In the genomic region with DNA sequence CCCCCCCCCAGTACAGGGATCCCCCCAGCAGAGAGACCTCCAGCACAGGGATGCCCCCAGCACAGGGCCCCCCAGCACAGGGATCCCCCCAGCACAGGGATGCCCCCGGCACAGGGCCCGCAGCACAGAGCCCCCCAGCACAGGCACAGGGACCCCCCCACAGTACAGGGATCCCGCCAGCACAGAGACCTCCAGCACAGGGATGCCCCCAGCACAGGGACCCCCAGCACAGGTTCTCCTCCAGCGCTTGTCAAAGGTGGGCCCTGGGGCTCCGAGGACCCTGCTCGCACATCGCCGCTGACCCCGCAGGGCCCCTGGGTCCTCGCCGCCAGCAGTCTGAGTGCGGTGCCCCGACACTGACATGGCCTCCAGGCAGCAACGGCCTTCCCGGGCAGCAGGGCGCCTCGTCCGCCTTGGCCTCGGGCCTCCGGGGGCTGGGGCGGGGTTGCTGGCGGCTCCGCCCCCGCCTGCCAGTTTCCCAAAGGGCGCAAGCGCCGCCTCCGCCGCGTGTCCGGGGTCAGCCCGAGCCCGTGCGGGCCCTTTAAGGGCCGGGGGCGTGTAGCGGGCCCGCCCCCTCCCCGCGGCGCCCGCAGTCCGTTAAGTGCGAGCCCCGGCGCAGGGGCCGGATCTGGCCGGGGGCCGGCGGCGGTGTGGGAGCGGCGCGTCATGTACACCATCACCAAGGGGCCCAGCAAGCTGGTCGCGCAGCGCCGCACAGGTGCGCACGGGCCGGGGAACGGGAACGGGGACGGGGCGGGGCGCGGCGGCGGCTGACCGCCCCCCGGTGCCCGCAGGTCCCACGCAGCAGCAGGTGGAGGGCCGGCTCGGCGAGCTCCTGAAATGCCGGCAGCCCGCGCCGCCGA, we compare ENCODE assay signal across 7 cellular contexts. TPM values are rescaled to one million over a fixed set of nuclear protein-coding genes. Genes with fewer than 3 reads are reported as not detected.
DNase-seq lines count a peak whose midpoint lies in the region; ATAC-seq, FAIRE-seq and TF ChIP-seq lines count a peak whose summit lies in the region.

TSS of gene MCRIP2 (plus strand) at position 503 of the 863 bp plus-strand sequence. CDS start at position 667, 164 bp downstream.

- CTCF ChIA-PET in HepG2 (lab: Yijun Ruan, JAX; ENCODE audit: low intra/inter-chr PET ratio, low total read pairs), result no interaction called here

- H3K4me1 ChIP-seq in HepG2 (ENCODE audit: insufficient read depth, low read length), result peaks cover 63% of the 10 kb centered on the region

- peak within 1 kb of the TSS; percentile 78 for H3K4me3 Mint-ChIP-seq in dendritic cell treated with granulocyte-macrophage colony-stimulating factor and Interleukin-4, amounts not matched to agents 40 ng/mL and 50 ng/mL, for 4 days

- DNase-seq in NCI-H446 treated with DMSO at 0.1 percent for 48 hours (lab: John Stamatoyannopoulos, UW) (peak; percentile 57), HepG2 (ENCODE audit: low spot score) (peak; percentile 76)
- peak; percentile 60 to 67 for DNase-seq in activated CD4-positive, alpha-beta T cell treated with anti-CD3 and anti-CD28 coated beads for 4 hours
- peak; percentile 70 to 71 for DNase-seq in stimulated activated CD4-positive, alpha-beta T cell treated with anti-CD3 and anti-CD28 coated beads, Interleukin-2, amount 100 ng/mL, for 48 hours

- no peaks in the 10 kb centered on the region for H3K27me3 ChIP-seq in HepG2 (ENCODE audit: control insufficient read depth in 1 of 2, insufficient read depth in 2 of 2, low read length in 2 of 2)

- TF ChIP-seq CTCF in HepG2 (CRISPR knock-in tag; IDR thresholded peaks at IDR 0.05), result 0 out of 2 replicates have a peak, but pooled peaks have one; percentile 6

- no peak within 1 kb of the TSS for H2AFZ ChIP-seq in HepG2 (ENCODE audit: low read length)

- TF ChIP-seq POLR2A in HepG2 (IDR thresholded peaks at IDR 0.05; ENCODE audit: insufficient read depth in 1 of 2, low read depth in 2 of 2, low read length in 2 of 2), result peak; percentile 52 to 96

- peaks cover 3% of the 10 kb centered on the region for H3K27me3 Mint-ChIP-seq in dendritic cell treated with granulocyte-macrophage colony-stimulating factor and Interleukin-4, amounts not matched to agents 40 ng/mL and 50 ng/mL, for 4 days

- H4K20me1 ChIP-seq in HepG2 (ENCODE audit: insufficient read depth, low read length), result peaks cover 4% of the 10 kb centered on the region; the same call in 1 of the 2 replicates

- TF ChIP-seq EP300 in HepG2 (IDR thresholded peaks at IDR 0.05; ENCODE audit: low read depth in 2 of 2, low read length in 2 of 2), result peak in 1 of 2 experiments; percentile 20; a peak in 1 of 4 replicates
- TF ChIP-seq EP300 in HepG2 (CRISPR knock-in tag; IDR thresholded peaks at IDR 0.05; ENCODE audit: borderline replicate concordance), result no peak

- WGBS in HepG2 (ENCODE audit: low lambda C conversion rate), result no CpG with 5 or more reads among the region's 81 CpGs

- no peaks in the 10 kb centered on the region for H3K9me3 ChIP-seq in HepG2 (ENCODE audit: low read length)

- in situ Hi-C loops in HepG2 (cut with HindIII; ENCODE audit: extremely low pct_ligation_motif_present, low pct_unique_long_range_greater_than_20kb), result no loop called here

- peak within 1 kb of the TSS; percentile 98 for H3K4me2 ChIP-seq in HepG2 (ENCODE audit: low read depth, low read length)

- H3K27ac Mint-ChIP-seq in dendritic cell treated with granulocyte-macrophage colony-stimulating factor and Interleukin-4, amounts not matched to agents 40 ng/mL and 50 ng/mL, for 4 days, result peak within 1 kb of the TSS; percentile 86

- peaks cover 59% of the 10 kb centered on the region for H3K4me1 Mint-ChIP-seq in dendritic cell treated with granulocyte-macrophage colony-stimulating factor and Interleukin-4, amounts not matched to agents 40 ng/mL and 50 ng/mL, for 4 days (ENCODE audit: low read depth)

- BruUV-seq in HepG2 (replicated peaks; lab: Mats Ljungman, UMichigan), result no TSS peak

- intact Hi-C loops in dendritic cell treated with granulocyte-macrophage colony-stimulating factor and Interleukin-4, amounts not matched to agents 40 ng/mL and 50 ng/mL, for 4 days (cut with micrococcal nuclease), result no loop called here
- intact Hi-C loops in HepG2 (cut with micrococcal nuclease; ENCODE audit: unreplicated experiment), result loop anchor here (10.0 kb wide), 1 partner anchor 57 kb away; no protein-coding TSS in a partner anchor

- H3K9ac ChIP-seq in HepG2 (ENCODE audit: insufficient read depth, low read depth, low read length), result peak within 1 kb of the TSS; percentile 94

- peak within 1 kb of the TSS; percentile 59 to 89 (median 82) for H3K4me3 ChIP-seq in HepG2 (replicated peaks in 1 of 3; ENCODE audit: insufficient read depth in 1 of 3, low read depth in 2 of 3, low read length in 3 of 3)

- no peak for FAIRE-seq in HepG2 (lab: Jason Lieb, UNC)

- TF ChIP-seq RAD21 in HepG2 (CRISPR knock-in tag; IDR thresholded peaks at IDR 0.05), result peak; percentile 52; the same call in 1 of the 2 replicates

- H3K79me2 ChIP-seq in HepG2 (ENCODE audit: insufficient read depth, low read length), result peaks cover 23% of the 10 kb centered on the region

- peak within 1 kb of the TSS; percentile 94 for H3K27ac ChIP-seq in HepG2 (ENCODE audit: extremely low read length, insufficient read depth, low read length)

- ATAC-seq in GM18498 (IDR thresholded peaks at IDR 0.05; ENCODE audit: unreplicated experiment) (peak; percentile 54), HG02884 (IDR thresholded peaks at IDR 0.05; ENCODE audit: unreplicated experiment) (peak; percentile 48), HepG2 (peak; percentile 55)

- H3K9me3 Mint-ChIP-seq in dendritic cell treated with granulocyte-macrophage colony-stimulating factor and Interleukin-4, amounts not matched to agents 40 ng/mL and 50 ng/mL, for 4 days, result no peaks in the 10 kb centered on the region

- no peaks in the 10 kb centered on the region for H3K36me3 ChIP-seq in HepG2 (replicated peaks in 1 of 2; ENCODE audit: control insufficient read depth in 1 of 2, insufficient read depth in 2 of 2, low read length in 2 of 2)

- POLR2A ChIA-PET in HepG2 (lab: Yijun Ruan, JAX), result interaction anchor here (0.6 to 1.0 kb wide), 3 partner anchors 34 to 54 kb away, joined by 3 read pairs; partner anchors contain the start of gene RHBDL1

- H3K36me3 Mint-ChIP-seq in dendritic cell treated with granulocyte-macrophage colony-stimulating factor and Interleukin-4, amounts not matched to agents 40 ng/mL and 50 ng/mL, for 4 days (ENCODE audit: low read depth), result peaks cover 44% of the 10 kb centered on the region

TF ChIP-seq in HepG2, 621 proteins besides CTCF, POLR2A, EP300 and RAD21 (continues in another document):
- no peak for TF ChIP-seq ZNF354B (CRISPR knock-in tag; IDR thresholded peaks at IDR 0.05)
- no peak; the same call in 1 of the 2 replicates for TF ChIP-seq ZNF564 (CRISPR knock-in tag; IDR thresholded peaks at IDR 0.05)
- TF ChIP-seq TEF (CRISPR knock-in tag; IDR thresholded peaks at IDR 0.05), result no peak
- TF ChIP-seq PRMT3 (CRISPR knock-in tag; IDR thresholded peaks at IDR 0.05; ENCODE audit: borderline replicate concordance, low read depth), result peak; percentile 29; the same call in 1 of the 2 replicates
- TF ChIP-seq, protein P1, sequence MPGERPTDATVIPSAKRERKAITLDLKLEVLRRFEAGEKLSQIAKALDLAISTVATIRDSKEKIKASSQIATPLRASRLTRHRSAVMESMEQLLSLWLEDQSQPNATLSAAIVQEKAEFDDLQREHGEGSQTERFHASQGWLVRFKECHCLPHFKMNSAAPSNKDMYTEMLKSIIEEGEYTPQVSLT (CRISPR knock-in tag; IDR thresholded peaks at IDR 0.05; ENCODE audit: borderline replicate concordance, low read depth), result no peak
- TF ChIP-seq TCF7 (IDR thresholded peaks at IDR 0.05; ENCODE audit: low read depth), result no peak
- no peak for TF ChIP-seq SETDB1 (CRISPR knock-in tag; IDR thresholded peaks at IDR 0.05; ENCODE audit: borderline replicate concordance)
- no peak for TF ChIP-seq HNRNPK (IDR thresholded peaks at IDR 0.05; ENCODE audit: low read depth, low read length, poor library complexity, severe bottlenecking)

RNA-seq across cellular contexts. Expression of gene MCRIP2, which starts in this region (rescaled TPM):
- total RNA-seq in HepG2 (2016; rRNA removed; fragmentation: Illumina TruSeq; extraction: Trizol), result 54.6 and 76.7 TPM in 2 replicates
- total RNA-seq in HepG2 (2016; cell fraction: cytosol; rRNA removed; fragmentation: Illumina TruSeq; extraction: Trizol; ENCODE audit: low read depth), result 213 and 245 TPM in 2 replicates
- 53.9 and 78.9 TPM in 2 replicates for total RNA-seq in HepG2 (2016; cell fraction: insoluble cytoplasmic fraction; rRNA removed; fragmentation: Illumina TruSeq; extraction: Trizol)
- 142 and 185 TPM in 2 replicates for total RNA-seq in HepG2 (2016; cell fraction: membrane; rRNA removed; fragmentation: Illumina TruSeq; extraction: Trizol)
- total RNA-seq in HepG2 (2016; cell fraction: nucleus; rRNA removed; fragmentation: Illumina TruSeq; extraction: Trizol), result 43.6 and 55.4 TPM in 2 replicates
- polyA plus RNA-seq in HepG2 (2011; rRNA removed), result 39.6 and 50.7 TPM in 2 replicates
- 28.2 and 61.1 TPM in 2 replicates for polyA plus RNA-seq in HepG2 (2011; cell fraction: cytosol; rRNA removed)
- 96.2 and 105 TPM in 2 replicates for polyA plus RNA-seq in HepG2 (2011; cell fraction: nucleus; rRNA removed)
- polyA plus RNA-seq in HepG2 (2012), result 16.1 and 33.3 TPM in 2 replicates
- 190 and 204 TPM in 2 replicates for polyA plus RNA-seq in HepG2 (2016; cell fraction: cytosol; fragmentation: Illumina TruSeq; extraction: Trizol; ENCODE audit: low read depth)
- polyA plus RNA-seq in HepG2 (2016; cell fraction: insoluble cytoplasmic fraction; fragmentation: Illumina TruSeq; extraction: Trizol; ENCODE audit: low read depth), result 37.1 and 43.7 TPM in 2 replicates
- polyA plus RNA-seq in HepG2 (2016; cell fraction: membrane; fragmentation: Illumina TruSeq; extraction: Trizol; ENCODE audit: low read depth), result 110 and 119 TPM in 2 replicates
- 85.1 and 93.5 TPM in 2 replicates for polyA plus RNA-seq in HepG2 (2016; cell fraction: nucleus; fragmentation: Illumina TruSeq; extraction: Trizol; ENCODE audit: insufficient read depth, low read depth)
- polyA minus RNA-seq in HepG2 (2011; rRNA and poly(A)+ RNA removed; ENCODE audit: low replicate concordance), result 21.1 and 22.3 TPM in 2 replicates
- polyA minus RNA-seq in HepG2 (2011; cell fraction: cytosol; rRNA and poly(A)+ RNA removed), result 13.8 and 16.0 TPM in 2 replicates
- polyA minus RNA-seq in HepG2 (2011; cell fraction: nucleus; rRNA and poly(A)+ RNA removed), result 14.9 and 18.2 TPM in 2 replicates

Comparison
In these comparisons a context has a peak if more than half of its experiments do, and no peak if none do; other contexts are left out.
1. Peak in every context shown above with its lines: DNase-seq, ATAC-seq, H3K4me3 ChIP-seq and H3K27ac ChIP-seq.